ENCODE assay signal across 9 cellular contexts in genomic region chr9:131178382-131178781, GRCh38. TPM values are rescaled to one million over a fixed set of nuclear protein-coding genes. Genes with fewer than 3 reads are reported as not detected.
A peak's percentile ranks its signal among the peaks of the same experiment; 100 is the strongest.
DNase-seq lines count a peak whose midpoint lies in the region; ATAC-seq, FAIRE-seq and TF ChIP-seq lines count a peak whose summit lies in the region.
"Had no signal": no experiment of that assay in that cellular context is flagged by ENCODE, and none has a peak within 500 bp of the region (broad histone marks: within the 10 kb centered on the region; RNA-seq: fewer than 3 reads in every experiment).

No MANE protein-coding gene starts in this region.

- H3K4me2 ChIP-seq in HCT116 (ENCODE audit: low read length) (no peak overlapping the region), HepG2 (ENCODE audit: low read depth, low read length) (no peak overlapping the region)

- H3K79me2 ChIP-seq in HCT116 (ENCODE audit: insufficient read depth, low read length) (peaks cover 3% of the 10 kb centered on the region), HepG2 (ENCODE audit: insufficient read depth, low read length) (no peaks in the 10 kb centered on the region)

- H3K4me3 ChIP-seq in HCT116 (replicated peaks in 1 of 2; ENCODE audit: low read depth in 1 of 2, low read length in 2 of 2) (no peak overlapping the region), HepG2 (replicated peaks in 1 of 3; ENCODE audit: insufficient read depth in 1 of 3, low read depth in 2 of 3, low read length in 3 of 3) (no peak overlapping the region)

- ATAC-seq in HCT116, result peak; percentile 99
- ATAC-seq in HepG2, result peak; percentile 99

- no peak overlapping the region for H3K4me3 Mint-ChIP-seq in activated CD4-positive, alpha-beta T cell treated with anti-CD3 and anti-CD28 coated beads, Interleukin-2, amount 10 ng/mL, durations not matched to agents 24 days and 14 days
- H3K4me3 Mint-ChIP-seq in chondrocyte (ENCODE audit: unreplicated experiment), result no peak overlapping the region

- WGBS in HepG2 (ENCODE audit: low lambda C conversion rate), result 62% methylated on average over 4 of the region's 4 CpGs

- in situ Hi-C loops in G401 (cut with HindIII; ENCODE audit: low sequenced_read_pairs) (no loop called here), HepG2 (cut with HindIII; ENCODE audit: extremely low pct_ligation_motif_present, low pct_unique_long_range_greater_than_20kb) (loop anchor here (5.0 kb wide), 1 partner anchor 159 kb away; no protein-coding TSS in a partner anchor)

- no peaks in the 10 kb centered on the region for H3K27me3 Mint-ChIP-seq in activated CD4-positive, alpha-beta T cell treated with anti-CD3 and anti-CD28 coated beads, Interleukin-2, amount 10 ng/mL, durations not matched to agents 24 days and 14 days
- no peaks in the 10 kb centered on the region for H3K27me3 Mint-ChIP-seq in chondrocyte (ENCODE audit: low read depth)

- TF ChIP-seq RAD21 in HCT116 (IDR thresholded peaks at IDR 0.05; ENCODE audit: low read depth) (peak; percentile 75), HepG2 (CRISPR knock-in tag; IDR thresholded peaks at IDR 0.05) (peak; percentile 81)

- H3K9me3 Mint-ChIP-seq in activated CD4-positive, alpha-beta T cell treated with anti-CD3 and anti-CD28 coated beads, Interleukin-2, amount 10 ng/mL, durations not matched to agents 24 days and 14 days, result no peaks in the 10 kb centered on the region
- no peaks in the 10 kb centered on the region for H3K9me3 Mint-ChIP-seq in chondrocyte (ENCODE audit: low read depth)

- peaks cover 57% of the 10 kb centered on the region for H3K36me3 Mint-ChIP-seq in activated CD4-positive, alpha-beta T cell treated with anti-CD3 and anti-CD28 coated beads, Interleukin-2, amount 10 ng/mL, durations not matched to agents 24 days and 14 days (ENCODE audit: low read depth)
- H3K36me3 Mint-ChIP-seq in chondrocyte (ENCODE audit: low read depth), result peaks cover 23% of the 10 kb centered on the region

- H3K9ac ChIP-seq in HCT116 (ENCODE audit: low read length), result no peak overlapping the region
- H3K9ac ChIP-seq in HepG2 (ENCODE audit: insufficient read depth, low read depth, low read length), result no peak overlapping the region

- no peaks in the 10 kb centered on the region for H4K20me1 ChIP-seq in HCT116 (ENCODE audit: insufficient read depth)
- no peaks in the 10 kb centered on the region for H4K20me1 ChIP-seq in HepG2 (ENCODE audit: insufficient read depth, low read length)

- BruUV-seq in HCT116 (replicated peaks; lab: Mats Ljungman, UMichigan), result no TSS peak
- BruUV-seq in HepG2 (replicated peaks; lab: Mats Ljungman, UMichigan), result no TSS peak

- H3K36me3 ChIP-seq in HCT116 (ENCODE audit: control insufficient read depth in 1 of 2, insufficient read depth in 2 of 2, low read length in 2 of 2) (peaks cover 44 to 52% of the 10 kb centered on the region in 2 experiments), HepG2 (replicated peaks in 1 of 2; ENCODE audit: control insufficient read depth in 1 of 2, insufficient read depth in 2 of 2, low read length in 2 of 2) (peaks cover 17 to 93% of the 10 kb centered on the region in 2 experiments)

- TF ChIP-seq CTCF in HCT116 (IDR thresholded peaks at IDR 0.05 in 2 of 3, conservative IDR thresholded peaks at IDR 0.05 in 1 of 3; ENCODE audit: borderline replicate concordance in 1 of 3, insufficient read depth in 1 of 3, low read depth in 2 of 3, low read length in 2 of 3) (peak; percentile 53 to 97 (median 92); a peak in 5 of 6 replicates), chondrocyte (IDR thresholded peaks at IDR 0.05) (peak; percentile 95), HepG2 (CRISPR knock-in tag; IDR thresholded peaks at IDR 0.05) (peak; percentile 91)

- peak; percentile 82 for FAIRE-seq in HepG2 (lab: Jason Lieb, UNC)
- FAIRE-seq: islet of Langerhans had no signal

- H3K9me2 ChIP-seq in HCT116 (ENCODE audit: insufficient read depth), result no peaks in the 10 kb centered on the region

- H3K27ac ChIP-seq in HCT116 (ENCODE audit: low read depth, low read length), result no peak overlapping the region
- H3K27ac ChIP-seq in HepG2 (ENCODE audit: extremely low read length, insufficient read depth, low read length), result no peak overlapping the region

- H2AFZ ChIP-seq in HCT116 (ENCODE audit: low read depth, low read length, poor library complexity, severe bottlenecking) (no peak overlapping the region), HepG2 (ENCODE audit: low read length) (no peak overlapping the region)

- H3K4me1 Mint-ChIP-seq in activated CD4-positive, alpha-beta T cell treated with anti-CD3 and anti-CD28 coated beads, Interleukin-2, amount 10 ng/mL, durations not matched to agents 24 days and 14 days, result peaks cover 9% of the 10 kb centered on the region
- H3K4me1 Mint-ChIP-seq in chondrocyte (ENCODE audit: low read depth), result peaks cover 27% of the 10 kb centered on the region

- no peak for TF ChIP-seq POLR2A in HCT116 (IDR thresholded peaks at IDR 0.05; ENCODE audit: borderline replicate concordance, extremely low read depth, insufficient read depth, insufficient read length)
- TF ChIP-seq POLR2A in HepG2 (IDR thresholded peaks at IDR 0.05; ENCODE audit: insufficient read depth in 1 of 2, low read depth in 2 of 2, low read length in 2 of 2), result no peak

- peak overlapping the region; percentile 36 for H3K27ac Mint-ChIP-seq in activated CD4-positive, alpha-beta T cell treated with anti-CD3 and anti-CD28 coated beads, Interleukin-2, amount 10 ng/mL, durations not matched to agents 24 days and 14 days
- H3K27ac Mint-ChIP-seq in chondrocyte (ENCODE audit: unreplicated experiment), result no peak overlapping the region

- RAD21 ChIA-PET in HCT116 (lab: Charles Lee; ENCODE audit: low non-redundant PET in 1 of 2, low total read pairs in 2 of 2, uncharacterized antibody in 2 of 2, unreplicated experiment in 2 of 2), result interaction anchor here in 1 of 2 experiments (1.4 kb wide), 1 partner anchor 158 kb away, joined by 5 read pairs; no protein-coding TSS in a partner anchor

- CTCF ChIA-PET in HCT116 (lab: Charles Lee), result interaction anchor here (4.2 kb wide), 1 partner anchor 158 kb away, joined by 29 read pairs; no protein-coding TSS in a partner anchor
- CTCF ChIA-PET in HepG2 (lab: Yijun Ruan, JAX; ENCODE audit: low intra/inter-chr PET ratio, low total read pairs), result interaction anchor here (3.7 kb wide), 1 partner anchor 158 kb away, joined by 30 read pairs; no protein-coding TSS in a partner anchor

- H3K27me3 ChIP-seq in HCT116 (ENCODE audit: insufficient read depth, low read length) (no peaks in the 10 kb centered on the region), HepG2 (ENCODE audit: control insufficient read depth in 1 of 2, insufficient read depth in 2 of 2, low read length in 2 of 2) (no peaks in the 10 kb centered on the region)

- H3K9me3 ChIP-seq in HCT116 (ENCODE audit: control insufficient read depth in 1 of 2, insufficient read depth in 1 of 2, low read depth in 1 of 2, low read length in 2 of 2) (no peaks in the 10 kb centered on the region), HepG2 (ENCODE audit: low read length) (no peaks in the 10 kb centered on the region)

- DNase-seq in G401 (ENCODE audit: low spot score) (peak; percentile 53), HCT116 (ENCODE audit: low read depth, low spot score) (peak; percentile 39), NCI-H2227 (lab: John Stamatoyannopoulos, UW; ENCODE audit: unreplicated experiment) (peak; percentile 61), chondrocyte (ENCODE audit: low spot score) (no peak), HepG2 (ENCODE audit: low spot score) (peak; percentile 35), NCI-H128 (lab: John Stamatoyannopoulos, UW; ENCODE audit: unreplicated experiment) (no peak)
- DNase-seq in activated CD4-positive, alpha-beta T cell treated with anti-CD3 and anti-CD28 coated beads, Interleukin-2, amount 10 ng/mL, durations not matched to agents 24 days and 14 days, result peak; percentile 94
- peak; percentile 49 to 70 (median 55) for DNase-seq in stimulated activated CD4-positive, alpha-beta T cell treated with anti-CD3 and anti-CD28 coated beads, TNF-alpha, amount 100 ng/mL, for 24 hours (ENCODE audit: low read depth in 3 of 3)

- POLR2A ChIA-PET in HCT116 (lab: Charles Lee) (no interaction called here), HepG2 (lab: Yijun Ruan, JAX) (no interaction called here)

- intact Hi-C loops in HCT116 (cut with micrococcal nuclease), result loop anchor here (1.0 kb wide), 1 partner anchor 158 kb away; no protein-coding TSS in a partner anchor
- intact Hi-C loops in activated CD4-positive, alpha-beta T cell treated with anti-CD3 and anti-CD28 coated beads, Interleukin-2, amount 10 ng/mL, durations not matched to agents 24 days and 14 days (cut with micrococcal nuclease), result loop anchor here (1.0 to 2.0 kb wide), 2 partner anchors 96 to 158 kb away; no protein-coding TSS in a partner anchor
- intact Hi-C loops in HepG2 (cut with micrococcal nuclease; ENCODE audit: unreplicated experiment), result loop anchor here (1.0 to 5.0 kb wide), 2 partner anchors 99 to 158 kb away; partner anchors contain the start of gene FAM78A

- H3K4me1 ChIP-seq in HCT116 (ENCODE audit: control insufficient read depth in 1 of 2, insufficient read depth in 2 of 2, low read length in 2 of 2) (no peaks in the 10 kb centered on the region), HepG2 (ENCODE audit: insufficient read depth, low read length) (no peaks in the 10 kb centered on the region)

- TF ChIP-seq EP300 in HepG2 (IDR thresholded peaks at IDR 0.05; ENCODE audit: low read depth in 2 of 2, low read length in 2 of 2), result no peak
- TF ChIP-seq EP300 in HepG2 (CRISPR knock-in tag; IDR thresholded peaks at IDR 0.05; ENCODE audit: borderline replicate concordance), result no peak

RNA-seq across cellular contexts. Expression of gene NUP214, which starts 53.0 kb away (rescaled TPM):
- 9.4 and 11.9 TPM in 2 replicates for total RNA-seq in G401 (2014; rRNA removed; shearing (Covaris generic))
- total RNA-seq in HCT116 (2021; ENCODE audit: unreplicated experiment), result 35.5 TPM
- 16.0 and 17.9 TPM in 2 replicates for polyA plus RNA-seq in HCT116 (2012)
- 77.7 and 79.2 TPM in 2 replicates for total RNA-seq in activated CD4-positive, alpha-beta T cell treated with anti-CD3 and anti-CD28 coated beads, Interleukin-2, amount 10 ng/mL, durations not matched to agents 24 days and 14 days
- 32.6 to 48.3 TPM (median 36.0 TPM) in 3 replicates for total RNA-seq in chondrocyte
- 16.0 and 30.5 TPM in 2 replicates for total RNA-seq in HepG2 (2016; rRNA removed; fragmentation: Illumina TruSeq; extraction: Trizol)
- total RNA-seq in HepG2 (2016; cell fraction: cytosol; rRNA removed; fragmentation: Illumina TruSeq; extraction: Trizol; ENCODE audit: low read depth), result 12.8 and 14.4 TPM in 2 replicates
- 14.2 and 21.5 TPM in 2 replicates for total RNA-seq in HepG2 (2016; cell fraction: insoluble cytoplasmic fraction; rRNA removed; fragmentation: Illumina TruSeq; extraction: Trizol)
- total RNA-seq in HepG2 (2016; cell fraction: membrane; rRNA removed; fragmentation: Illumina TruSeq; extraction: Trizol), result 16.6 and 17.1 TPM in 2 replicates
- total RNA-seq in HepG2 (2016; cell fraction: nucleus; rRNA removed; fragmentation: Illumina TruSeq; extraction: Trizol), result 42.9 and 48.9 TPM in 2 replicates
- 8.4 and 9.4 TPM in 2 replicates for polyA plus RNA-seq in HepG2 (2011; rRNA removed)
- 5.4 and 5.8 TPM in 2 replicates for polyA plus RNA-seq in HepG2 (2011; cell fraction: cytosol; rRNA removed)
- 22.0 and 28.1 TPM in 2 replicates for polyA plus RNA-seq in HepG2 (2011; cell fraction: nucleus; rRNA removed)
- polyA plus RNA-seq in HepG2 (2012), result 12.2 and 18.8 TPM in 2 replicates
- 6.8 and 7.2 TPM in 2 replicates for polyA plus RNA-seq in HepG2 (2016; cell fraction: cytosol; fragmentation: Illumina TruSeq; extraction: Trizol; ENCODE audit: low read depth)
- 27.0 TPM in 2 replicates for polyA plus RNA-seq in HepG2 (2016; cell fraction: insoluble cytoplasmic fraction; fragmentation: Illumina TruSeq; extraction: Trizol; ENCODE audit: low read depth)
- 6.4 and 9.3 TPM in 2 replicates for polyA plus RNA-seq in HepG2 (2016; cell fraction: membrane; fragmentation: Illumina TruSeq; extraction: Trizol; ENCODE audit: low read depth)
- polyA plus RNA-seq in HepG2 (2016; cell fraction: nucleus; fragmentation: Illumina TruSeq; extraction: Trizol; ENCODE audit: insufficient read depth, low read depth), result 38.4 and 46.4 TPM in 2 replicates
- polyA minus RNA-seq in HepG2 (2011; rRNA and poly(A)+ RNA removed; ENCODE audit: low replicate concordance), result 35.2 and 116 TPM in 2 replicates
- 12.6 and 17.9 TPM in 2 replicates for polyA minus RNA-seq in HepG2 (2011; cell fraction: cytosol; rRNA and poly(A)+ RNA removed)
- polyA minus RNA-seq in HepG2 (2011; cell fraction: nucleus; rRNA and poly(A)+ RNA removed), result 52.3 and 53.4 TPM in 2 replicates

Comparison
In these comparisons a context has a peak if more than half of its experiments do, and no peak if none do; other contexts are left out.
1. DNase-seq: peak in G401 (single experiment), HCT116 (single experiment), NCI-H2227 (single experiment), activated CD4-positive, alpha-beta T cell treated with anti-CD3 and anti-CD28 coated beads, Interleukin-2, amount 10 ng/mL, durations not matched to agents 24 days and 14 days (single experiment), HepG2 (single experiment) and stimulated activated CD4-positive, alpha-beta T cell treated with anti-CD3 and anti-CD28 coated beads, TNF-alpha, amount 100 ng/mL, for 24 hours (3 of 3); none in chondrocyte (single experiment) and NCI-H128 (single experiment).
2. Peak in every context shown above with its lines, with median percentiles within 50 percentile points of each other: CTCF ChIP-seq.